2 cellular contexts compared by ENCODE assay signal in the genomic region with DNA sequence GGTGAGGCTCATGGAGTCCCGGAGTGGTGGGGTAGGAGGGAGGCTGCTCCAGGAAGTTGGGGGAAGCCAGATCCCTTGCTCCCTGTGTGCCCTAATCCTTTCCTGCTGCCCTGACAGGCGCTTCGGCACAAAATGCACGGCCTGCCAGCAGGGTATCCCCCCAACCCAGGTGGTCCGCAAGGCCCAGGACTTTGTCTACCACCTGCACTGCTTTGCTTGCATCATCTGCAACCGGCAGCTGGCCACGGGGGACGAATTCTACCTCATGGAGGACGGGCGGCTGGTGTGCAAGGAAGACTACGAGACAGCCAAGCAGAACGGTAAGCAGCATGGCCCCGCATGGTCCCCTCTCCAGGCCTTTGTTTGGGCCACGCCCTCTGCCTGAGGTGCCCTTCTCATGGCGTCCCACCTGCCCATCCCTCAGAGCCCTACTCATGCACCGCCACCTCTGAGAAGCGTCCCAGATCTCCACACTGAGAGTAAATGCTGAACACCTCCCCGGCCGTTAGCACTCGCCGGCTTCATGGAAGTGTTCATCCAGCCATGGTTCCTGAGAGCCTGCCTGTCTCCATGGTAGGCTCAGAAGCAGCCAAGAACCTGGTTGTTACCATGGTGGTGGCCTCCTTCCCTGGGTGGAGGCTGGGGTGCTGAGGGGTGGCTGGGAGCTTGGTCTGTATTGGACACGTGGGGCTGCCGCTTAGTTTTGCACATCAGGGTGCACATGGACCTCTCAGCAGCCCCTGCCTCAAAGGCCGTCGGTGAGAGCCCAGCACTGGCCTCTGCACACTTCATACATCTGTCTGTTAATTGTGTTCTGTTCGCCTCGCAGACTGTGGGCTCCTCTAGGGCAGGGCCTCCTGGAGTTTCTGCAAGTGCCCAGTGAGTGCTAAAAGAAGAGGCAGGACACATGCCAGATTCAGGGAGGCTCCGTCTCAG.
TF ChIP-seq lines count a peak whose summit lies in the region.

No MANE protein-coding gene starts in this region.

TF ChIP-seq in GM12891, 5 proteins besides CTCF, POLR2A, EP300 and RAD21:
- no peak for TF ChIP-seq PAX5 (IDR thresholded peaks at IDR 0.05; ENCODE audit: insufficient read depth, low read length, severe bottlenecking)
- TF ChIP-seq POLR2AphosphoS5 (IDR thresholded peaks at IDR 0.05; ENCODE audit: low read depth, low read length), result 0 out of 2 replicates have a peak, but pooled peaks have one; percentile 13
- TF ChIP-seq POU2F2 (IDR thresholded peaks at IDR 0.05; ENCODE audit: low read depth, low read length), result no peak
- no peak for TF ChIP-seq TAF1 (IDR thresholded peaks at IDR 0.05; ENCODE audit: low read depth, low read length)
TF ChIP-seq in GM12891: peak in this region for 1.

TF ChIP-seq in H1, 55 proteins besides CTCF, POLR2A, EP300 and RAD21:
- no peak for TF ChIP-seq GABPA (IDR thresholded peaks at IDR 0.05; ENCODE audit: borderline replicate concordance, insufficient read depth, low read length)
- TF ChIP-seq, protein P1, sequence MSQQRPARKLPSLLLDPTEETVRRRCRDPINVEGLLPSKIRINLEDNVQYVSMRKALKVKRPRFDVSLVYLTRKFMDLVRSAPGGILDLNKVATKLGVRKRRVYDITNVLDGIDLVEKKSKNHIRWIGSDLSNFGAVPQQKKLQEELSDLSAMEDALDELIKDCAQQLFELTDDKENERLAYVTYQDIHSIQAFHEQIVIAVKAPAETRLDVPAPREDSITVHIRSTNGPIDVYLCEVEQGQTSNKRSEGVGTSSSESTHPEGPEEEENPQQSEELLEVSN (IDR thresholded peaks at IDR 0.05), result no peak
- TF ChIP-seq TEAD4 (IDR thresholded peaks at IDR 0.05; ENCODE audit: low read depth, low read length), result no peak
- TF ChIP-seq CBX5 (IDR thresholded peaks at IDR 0.05; ENCODE audit: low read depth, low read length), result no peak
- TF ChIP-seq RNF2 (IDR thresholded peaks at IDR 0.05; ENCODE audit: borderline replicate concordance, low read depth, low read length, missing control alignments, poor library complexity, severe bottlenecking), result no peak
- no peak for TF ChIP-seq RFX5 (IDR thresholded peaks at IDR 0.05; ENCODE audit: borderline replicate concordance, low read depth, low read length)
- TF ChIP-seq SUZ12 (IDR thresholded peaks at IDR 0.05; ENCODE audit: low read length), result no peak
- TF ChIP-seq RXRA (IDR thresholded peaks at IDR 0.05; ENCODE audit: insufficient read depth, low read depth, low read length), result no peak
- TF ChIP-seq ATF2 (IDR thresholded peaks at IDR 0.05; ENCODE audit: low read length), result no peak
- TF ChIP-seq BCL11A (IDR thresholded peaks at IDR 0.05; ENCODE audit: low read depth in 2 of 2, low read length in 2 of 2), result no peak
- TF ChIP-seq RBBP5 (IDR thresholded peaks at IDR 0.05; ENCODE audit: borderline replicate concordance, low read depth, low read length), result no peak
- TF ChIP-seq TCF12 (IDR thresholded peaks at IDR 0.05; ENCODE audit: low read depth, low read length), result no peak
- no peak for TF ChIP-seq NANOG (IDR thresholded peaks at IDR 0.05; ENCODE audit: insufficient read depth, low read depth, low read length, poor library complexity, severe bottlenecking)
- TF ChIP-seq KDM5A (IDR thresholded peaks at IDR 0.05; ENCODE audit: low read length), result no peak
